ENCODE assay signal across 8 cellular contexts in the genomic region with DNA sequence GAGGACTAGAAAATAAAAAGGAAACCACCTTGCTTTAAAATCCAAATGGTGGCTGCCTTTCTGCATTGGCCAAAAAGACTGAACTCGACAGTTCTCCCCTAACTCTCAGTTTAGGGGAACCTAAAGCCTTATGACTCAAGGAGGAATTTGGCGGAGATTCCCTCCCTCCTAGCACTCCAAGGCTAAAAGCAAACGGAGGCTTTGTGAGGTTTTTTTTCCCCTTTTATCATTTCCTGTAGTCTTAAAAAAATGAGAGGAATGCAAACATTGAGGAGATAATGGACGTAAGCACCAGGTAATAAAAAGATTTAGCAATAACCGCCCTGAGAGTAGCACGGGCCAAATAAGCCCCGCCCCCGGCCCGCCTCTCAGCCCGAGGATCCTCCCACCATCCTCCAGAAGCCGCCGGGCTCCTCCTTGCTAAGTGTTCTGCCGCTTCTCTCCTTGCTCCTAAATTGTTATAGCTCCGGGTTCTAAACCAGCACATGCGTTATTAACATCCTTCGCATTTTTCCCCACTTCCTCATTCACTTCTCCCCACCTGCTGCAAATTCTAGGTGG. TPM values are rescaled to one million over a fixed set of nuclear protein-coding genes. Genes with fewer than 3 reads are reported as not detected.
DNase-seq lines count a peak whose midpoint lies in the region; ATAC-seq, FAIRE-seq and TF ChIP-seq lines count a peak whose summit lies in the region.

No MANE protein-coding gene starts in this region.

- H3K4me3 Mint-ChIP-seq in progenitor cell of endocrine pancreas (ENCODE audit: low read depth), result peak overlapping the region; percentile 29

- H3K27me3 ChIP-seq in BLaER1 treated with 17β-estradiol and CSF1 and Interleukin-3, amounts not matched to agents 10 nM and 100 nM, result no peaks in the 10 kb centered on the region
- no peaks in the 10 kb centered on the region for H3K27me3 ChIP-seq in SJCRH30

- peak overlapping the region; percentile 8 for H3K27ac Mint-ChIP-seq in progenitor cell of endocrine pancreas

- TF ChIP-seq CTCF in progenitor cell of endocrine pancreas (IDR thresholded peaks at IDR 0.05; ENCODE audit: unreplicated experiment), result no peak

- DNase-seq in SJCRH30, result peak; percentile 68 to 79
- DNase-seq in activated naive CD4-positive, alpha-beta T cell treated with anti-CD3 and anti-CD28 coated beads, Interleukin-2, amount 50 U/mL, for 16 hours, result peak; percentile 63
- DNase-seq in Right ventricle myocardium superior, result peak; percentile 87
- DNase-seq in progenitor cell of endocrine pancreas (ENCODE audit: low spot score, unreplicated experiment), result peak; percentile 27
- peak; percentile 91 for DNase-seq in urothelium cell line (ENCODE audit: low spot score)

- peaks cover 48 to 78% (median 65%) of the 10 kb centered on the region in 10 experiments for H3K4me1 ChIP-seq in BLaER1 treated with 17β-estradiol and CSF1 and Interleukin-3, amounts not matched to agents 10 nM and 100 nM
- peaks cover 46% of the 10 kb centered on the region for H3K4me1 ChIP-seq in SJCRH30

- H3K4me3 ChIP-seq in BLaER1 treated with 17β-estradiol and CSF1 and Interleukin-3, amounts not matched to agents 10 nM and 100 nM, result peak overlapping the region in 1 of 10 experiments; percentile 9; a peak in 2 of 20 replicates
- 0 out of 2 replicates have a peak overlapping the region, but pooled peaks have one; percentile 17 for H3K4me3 ChIP-seq in SJCRH30

- H4K20me1 ChIP-seq in BLaER1 treated with 17β-estradiol and CSF1 and Interleukin-3, amounts not matched to agents 10 nM and 100 nM, result no peaks in the 10 kb centered on the region; a peak in 1 of 22 replicates

- ATAC-seq in HG02798 (IDR thresholded peaks at IDR 0.05; ENCODE audit: poor library complexity, unreplicated experiment) (peak; percentile 30), Right ventricle myocardium superior (ENCODE audit: poor library complexity) (peak; percentile 72), GM21737 (IDR thresholded peaks at IDR 0.05; ENCODE audit: unreplicated experiment) (no peak)

- peaks cover 8% of the 10 kb centered on the region for H3K27me3 Mint-ChIP-seq in progenitor cell of endocrine pancreas

- no peaks in the 10 kb centered on the region for H3K36me3 Mint-ChIP-seq in progenitor cell of endocrine pancreas (ENCODE audit: insufficient read depth)

- H3K9me3 Mint-ChIP-seq in progenitor cell of endocrine pancreas (ENCODE audit: low read depth), result no peaks in the 10 kb centered on the region

- H3K27ac ChIP-seq in BLaER1 treated with 17β-estradiol and CSF1 and Interleukin-3, amounts not matched to agents 10 nM and 100 nM, result peak overlapping the region in 3 of 11 experiments; percentile 17 to 84 (median 18); a peak in 2 of 22 replicates
- H3K27ac ChIP-seq in SJCRH30, result no peak overlapping the region

- intact Hi-C loops in Right ventricle myocardium superior (cut with DNase I), result no loop called here

- peak overlapping the region in 2 of 11 experiments; percentile 3 to 28; a peak in 2 of 22 replicates for H3K9ac ChIP-seq in BLaER1 treated with 17β-estradiol and CSF1 and Interleukin-3, amounts not matched to agents 10 nM and 100 nM

- no peaks in the 10 kb centered on the region for H3K36me3 ChIP-seq in BLaER1 treated with 17β-estradiol and CSF1 and Interleukin-3, amounts not matched to agents 10 nM and 100 nM
- H3K36me3 ChIP-seq in SJCRH30, result no peaks in the 10 kb centered on the region

- peak overlapping the region; percentile 30 to 97 (median 74) for H3K4me2 ChIP-seq in BLaER1 treated with 17β-estradiol and CSF1 and Interleukin-3, amounts not matched to agents 10 nM and 100 nM

- H3K4me1 Mint-ChIP-seq in progenitor cell of endocrine pancreas (ENCODE audit: low read depth), result peaks cover 46% of the 10 kb centered on the region

- H3K9me3 ChIP-seq in BLaER1 treated with 17β-estradiol and CSF1 and Interleukin-3, amounts not matched to agents 10 nM and 100 nM (replicated peaks in 1 of 11), result no peaks in the 10 kb centered on the region
- no peaks in the 10 kb centered on the region for H3K9me3 ChIP-seq in SJCRH30 (replicated peaks)

- FAIRE-seq in urothelium cell line (lab: Jason Lieb, UNC), result no peak

RNA-seq across cellular contexts. Expression of gene KIFC3, which starts 5.8 kb away (rescaled TPM):
- 11.4 and 11.8 TPM in 2 replicates for total RNA-seq in SJCRH30 (2014; rRNA removed; shearing (Covaris generic))
- 61.6 TPM for total RNA-seq in Right ventricle myocardium superior
- 27.6 and 34.5 TPM in 2 replicates for total RNA-seq in progenitor cell of endocrine pancreas

Comparison
In these comparisons a context has a peak if more than half of its experiments do, and no peak if none do; other contexts are left out.
1. DNase-seq: peak in every context shown above with its lines; median percentile 91 in urothelium cell line; 87 in Right ventricle myocardium superior; 74 in SJCRH30; 63 in activated naive CD4-positive, alpha-beta T cell treated with anti-CD3 and anti-CD28 coated beads, Interleukin-2, amount 50 U/mL, for 16 hours; 27 in progenitor cell of endocrine pancreas.